Comparison of ENCODE assay signal across 27 cellular contexts in the genomic region with DNA sequence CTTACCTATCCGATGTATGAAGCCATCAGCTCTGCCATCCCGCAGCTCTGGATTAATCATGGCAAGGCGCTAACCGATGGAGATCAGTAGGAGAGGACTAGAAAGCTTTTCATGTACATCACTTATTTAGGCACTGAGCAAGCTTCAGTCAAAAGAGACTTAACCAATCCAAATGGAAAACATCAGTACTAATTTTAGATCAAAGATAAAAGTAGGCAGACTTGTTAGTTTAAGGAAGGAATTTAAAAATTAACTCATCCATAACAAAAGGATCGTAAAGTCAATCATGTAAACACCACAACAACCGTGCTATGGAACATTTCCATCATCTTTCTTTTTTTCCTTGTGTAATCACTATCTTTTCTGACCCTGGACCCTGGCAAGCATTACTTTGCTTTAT. TPM values are rescaled to one million over a fixed set of nuclear protein-coding genes. Genes with fewer than 3 reads are reported as not detected.
"Had no signal": no experiment of that assay in that cellular context is flagged by ENCODE, and none has a peak within 500 bp of the region (broad histone marks: within the 10 kb centered on the region; RNA-seq: fewer than 3 reads in every experiment).

A gene with protein sequence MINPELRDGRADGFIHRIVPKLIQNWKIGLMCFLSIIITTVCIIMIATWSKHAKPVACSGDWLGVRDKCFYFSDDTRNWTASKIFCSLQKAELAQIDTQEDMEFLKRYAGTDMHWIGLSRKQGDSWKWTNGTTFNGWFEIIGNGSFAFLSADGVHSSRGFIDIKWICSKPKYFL (minus strand): TSS at position 101 of the 400 bp plus-strand sequence. CDS start 41 bp downstream, at position 60.

- H3K4me1 ChIP-seq: gastrocnemius medialis, heart left ventricle, left ventricle myocardium inferior, lower lobe of right lung, prostate gland, right atrium auricular region, spleen, upper lobe of right lung, uterus had no signal

- H3K4me3 Mint-ChIP-seq: natural killer cell; neural crest cell; stimulated activated memory B cell treated with anti-CD40 and anti-IgM and Interleukin-4, amounts not matched to agents 10 μg/mL and 1 μg/mL and 100 μg/mL, for 72 hours had no signal

- H3K4me3 ChIP-seq: dorsolateral prefrontal cortex, gastrocnemius medialis, heart left ventricle, left ventricle myocardium inferior, lower lobe of right lung, prostate gland, right atrium auricular region, spleen, transverse colon, upper lobe of right lung, uterus had no signal

- H3K36me3 Mint-ChIP-seq: natural killer cell; stimulated activated memory B cell treated with anti-CD40 and anti-IgM and Interleukin-4, amounts not matched to agents 10 μg/mL and 1 μg/mL and 100 μg/mL, for 72 hours had no signal

- H3K27me3 ChIP-seq: gastrocnemius medialis, heart left ventricle, right atrium auricular region, spleen, transverse colon, upper lobe of right lung, uterus had no signal

- H3K27ac Mint-ChIP-seq: natural killer cell; stimulated activated memory B cell treated with anti-CD40 and anti-IgM and Interleukin-4, amounts not matched to agents 10 μg/mL and 1 μg/mL and 100 μg/mL, for 72 hours had no signal

- H3K27ac ChIP-seq: dorsolateral prefrontal cortex, gastrocnemius medialis, heart left ventricle, left ventricle myocardium inferior, lower lobe of right lung, prostate gland, right atrium auricular region, spleen, upper lobe of right lung, uterus had no signal

- H3K4me1 Mint-ChIP-seq: natural killer cell, neural crest cell had no signal

- H3K9me3 ChIP-seq: gastrocnemius medialis, heart left ventricle, left ventricle myocardium inferior, lower lobe of right lung, prostate gland, right atrium auricular region, spleen, transverse colon, upper lobe of right lung, uterus had no signal

- DNase-seq: dorsolateral prefrontal cortex; effector CD4-positive, alpha-beta T cell; foreskin fibroblast; gastrocnemius medialis; heart left ventricle; hippocampal formation; kidney glomerular epithelial cell; left colon; left ventricle myocardium inferior; lower lobe of right lung; natural killer cell; spleen; stimulated activated CD4-positive, alpha-beta T cell treated with anti-CD3 and anti-CD28 coated beads, Interleukin-4, amount 100 ng/mL, for 4 hours; stimulated activated naive CD8-positive, alpha-beta T cell treated with anti-CD3 and anti-CD28 coated beads, Interleukin-15, Interleukin-2, amounts not matched to agents 100 U/mL and 50 U/mL, for 24 hours; transverse colon; upper lobe of right lung; uterus had no signal

- H3K36me3 ChIP-seq: gastrocnemius medialis, heart left ventricle, left ventricle myocardium inferior, lower lobe of right lung, prostate gland, right atrium auricular region, spleen, transverse colon, upper lobe of right lung, uterus had no signal

- H3K9me3 Mint-ChIP-seq: natural killer cell; neural crest cell; stimulated activated memory B cell treated with anti-CD40 and anti-IgM and Interleukin-4, amounts not matched to agents 10 μg/mL and 1 μg/mL and 100 μg/mL, for 72 hours had no signal

RNA-seq across cellular contexts. Expression of the gene that starts here (rescaled TPM):
- total RNA-seq: cerebellum, gastrocnemius medialis, heart left ventricle, left colon, left ventricle myocardium inferior, lower lobe of right lung, mesenteric fat pad, mononuclear cell, natural killer cell, neural crest cell, osteoblast, prostate gland, right atrium auricular region, sciatic nerve, spleen, transverse colon, upper lobe of right lung, uterus had no signal
- polyA plus RNA-seq: esophagus, heart left ventricle, spleen had no signal
